ENCODE assay signal across 16 cellular contexts in the genomic region with DNA sequence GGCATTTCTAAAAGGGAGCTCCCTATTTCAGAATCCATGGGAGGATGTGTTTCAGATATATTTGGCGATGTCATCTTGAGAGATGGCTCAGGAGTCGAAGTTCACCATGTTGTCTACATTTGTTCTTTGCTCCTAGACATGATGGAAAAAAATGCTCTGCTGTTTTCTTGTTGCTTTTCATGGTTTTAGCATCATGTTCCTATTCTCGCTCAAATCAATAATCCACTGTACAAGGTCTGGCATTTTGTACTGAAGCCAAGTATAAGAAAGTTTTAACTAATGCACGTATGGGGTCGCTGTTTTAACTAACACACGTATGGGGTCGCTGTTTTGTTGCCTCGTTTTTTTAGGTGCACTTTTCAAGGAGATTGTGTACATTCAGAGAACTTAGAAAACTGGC.
DNase-seq lines count a peak whose midpoint lies in the region; ATAC-seq and TF ChIP-seq lines count a peak whose summit lies in the region.
"Had no signal": no experiment of that assay in that cellular context is flagged by ENCODE, and none has a peak within 500 bp of the region (broad histone marks: within the 10 kb centered on the region; RNA-seq: fewer than 3 reads in every experiment).

No MANE protein-coding gene starts in this region.

- no peaks in the 10 kb centered on the region for H3K27me3 Mint-ChIP-seq in stimulated activated naive CD8-positive, alpha-beta T cell treated with anti-CD3 and anti-CD28 coated beads, Interleukin-15, Interleukin-2, amounts not matched to agents 100 ng/mL and 50 ng/mL, for 24 hours
- H3K27me3 Mint-ChIP-seq in stimulated activated naive CD8-positive, alpha-beta T cell treated with anti-CD3 and anti-CD28 coated beads, Interleukin-15, amount 100 ng/mL, for 72 hours, result no peaks in the 10 kb centered on the region

- no peaks in the 10 kb centered on the region for H3K36me3 ChIP-seq in Panc1 (ENCODE audit: control insufficient read depth, insufficient read depth, low read length)
- H3K36me3 ChIP-seq in effector memory CD4-positive, alpha-beta T cell (ENCODE audit: control insufficient read depth, insufficient read depth, low read length), result no peaks in the 10 kb centered on the region
- H3K36me3 ChIP-seq: SJCRH30 had no signal

- POLR2A ChIA-PET in Panc1 (lab: Charles Lee), result no interaction called here

- CTCF ChIA-PET in Panc1 (lab: Charles Lee), result no interaction called here

- no peak overlapping the region for H3K4me3 ChIP-seq in Panc1 (ENCODE audit: low read depth in 2 of 2, low read length in 2 of 2)
- peak overlapping the region; percentile 39 for H3K4me3 ChIP-seq in effector memory CD4-positive, alpha-beta T cell (ENCODE audit: insufficient read depth, low read depth, low read length, poor library complexity, severe bottlenecking)
- H3K4me3 ChIP-seq: PC-9, SJCRH30 had no signal

- H3K4me1 Mint-ChIP-seq in stimulated activated naive CD8-positive, alpha-beta T cell treated with anti-CD3 and anti-CD28 coated beads, Interleukin-15, Interleukin-2, amounts not matched to agents 100 ng/mL and 50 ng/mL, for 24 hours (ENCODE audit: low read depth), result peaks cover 64% of the 10 kb centered on the region
- H3K4me1 Mint-ChIP-seq in stimulated activated naive CD8-positive, alpha-beta T cell treated with anti-CD3 and anti-CD28 coated beads, Interleukin-15, amount 100 ng/mL, for 72 hours, result peaks cover 56% of the 10 kb centered on the region

- no peaks in the 10 kb centered on the region for H3K4me1 ChIP-seq in Panc1 (ENCODE audit: control insufficient read depth, insufficient read depth, low read length)
- H3K4me1 ChIP-seq in effector memory CD4-positive, alpha-beta T cell (ENCODE audit: control insufficient read depth, insufficient read depth, low read length, poor library complexity, severe bottlenecking), result peaks cover 34% of the 10 kb centered on the region
- H3K4me1 ChIP-seq: parathyroid adenoma, SJCRH30 had no signal

- no peak overlapping the region for H3K4me3 Mint-ChIP-seq in stimulated activated naive CD8-positive, alpha-beta T cell treated with anti-CD3 and anti-CD28 coated beads, Interleukin-15, Interleukin-2, amounts not matched to agents 100 ng/mL and 50 ng/mL, for 24 hours
- no peak overlapping the region for H3K4me3 Mint-ChIP-seq in stimulated activated naive CD8-positive, alpha-beta T cell treated with anti-CD3 and anti-CD28 coated beads, Interleukin-15, amount 100 ng/mL, for 72 hours

- DNase-seq in stimulated activated naive CD8-positive, alpha-beta T cell treated with anti-CD3 and anti-CD28 coated beads, Interleukin-15, amount 100 ng/mL, for 72 hours, result no peak
- DNase-seq in Panc1 (ENCODE audit: low read depth, low spot score) (no peak), UCSD-AML1 (lab: John Stamatoyannopoulos, UW; ENCODE audit: unreplicated experiment) (no peak), cerebellum (ENCODE audit: low spot score) (no peak), cerebellar nuclear complex (lab: John Stamatoyannopoulos, UW) (no peak)
- DNase-seq in effector memory CD4-positive, alpha-beta T cell, result no peak
- DNase-seq: Calu3, head of caudate nucleus, NCI-H1417 treated with DMSO at 0.1 percent for 48 hours, NCI-H2171 treated with DMSO at 0.1 percent for 48 hours, NCI-H748 treated with DMSO at 0.1 percent for 48 hours, PC-9, SJCRH30 had no signal

- in situ Hi-C loops in Panc1 (cut with HindIII; ENCODE audit: low pct_unique_long_range_greater_than_20kb, low sequenced_read_pairs), result no loop called here

- no peak for ATAC-seq in stimulated activated naive CD8-positive, alpha-beta T cell treated with anti-CD3 and anti-CD28 coated beads, Interleukin-15, amount 100 ng/mL, for 72 hours
- ATAC-seq in Panc1, result no peak
- ATAC-seq in GM21515 (IDR thresholded peaks at IDR 0.05; ENCODE audit: unreplicated experiment), result no peak

- peaks cover 18% of the 10 kb centered on the region for H3K36me3 Mint-ChIP-seq in stimulated activated naive CD8-positive, alpha-beta T cell treated with anti-CD3 and anti-CD28 coated beads, Interleukin-15, Interleukin-2, amounts not matched to agents 100 ng/mL and 50 ng/mL, for 24 hours (ENCODE audit: low read depth)

- H3K9me3 Mint-ChIP-seq in stimulated activated naive CD8-positive, alpha-beta T cell treated with anti-CD3 and anti-CD28 coated beads, Interleukin-15, Interleukin-2, amounts not matched to agents 100 ng/mL and 50 ng/mL, for 24 hours, result peaks cover 4% of the 10 kb centered on the region
- peaks cover 0 to 4% of the 10 kb centered on the region in 2 donors for H3K9me3 Mint-ChIP-seq in stimulated activated naive CD8-positive, alpha-beta T cell treated with anti-CD3 and anti-CD28 coated beads, Interleukin-15, amount 100 ng/mL, for 72 hours

- no peak overlapping the region for H3K27ac ChIP-seq in Panc1 (ENCODE audit: low read length)
- no peak overlapping the region for H3K27ac ChIP-seq in effector memory CD4-positive, alpha-beta T cell (ENCODE audit: insufficient read depth, low read length, poor library complexity, severe bottlenecking)
- H3K27ac ChIP-seq: parathyroid adenoma, PC-9, SJCRH30 had no signal

- peak overlapping the region; percentile 84 for H3K27ac Mint-ChIP-seq in stimulated activated naive CD8-positive, alpha-beta T cell treated with anti-CD3 and anti-CD28 coated beads, Interleukin-15, Interleukin-2, amounts not matched to agents 100 ng/mL and 50 ng/mL, for 24 hours
- H3K27ac Mint-ChIP-seq in stimulated activated naive CD8-positive, alpha-beta T cell treated with anti-CD3 and anti-CD28 coated beads, Interleukin-15, amount 100 ng/mL, for 72 hours, result peak overlapping the region in 1 of 2 donors; percentile 79

- intact Hi-C loops in Panc1 (cut with micrococcal nuclease; ENCODE audit: unreplicated experiment), result no loop called here

- TF ChIP-seq CTCF in Panc1 (IDR thresholded peaks at IDR 0.05), result peak; percentile 8; the same call in 1 of the 2 replicates

- no peaks in the 10 kb centered on the region for H3K9me3 ChIP-seq in Panc1 (ENCODE audit: control insufficient read depth, insufficient read depth, low read depth, low read length)
- H3K9me3 ChIP-seq in effector memory CD4-positive, alpha-beta T cell (ENCODE audit: control insufficient read depth, low read length), result no peaks in the 10 kb centered on the region
- H3K9me3 ChIP-seq: SJCRH30 had no signal

- peaks cover 2% of the 10 kb centered on the region for H3K27me3 ChIP-seq in Panc1 (ENCODE audit: control insufficient read depth, insufficient read depth, low read length)
- no peaks in the 10 kb centered on the region for H3K27me3 ChIP-seq in effector memory CD4-positive, alpha-beta T cell (replicated peaks; ENCODE audit: control insufficient read depth, insufficient read depth, low read length, poor library complexity, severe bottlenecking)
- H3K27me3 ChIP-seq: SJCRH30 had no signal

- no TSS peak for BruUV-seq in Panc1 (replicated peaks; lab: Mats Ljungman, UMichigan)
